ENCODE assay signal across 23 cellular contexts in genomic region chr5:13662646-13663045, GRCh38.
"Had no signal": no experiment of that assay in that cellular context is flagged by ENCODE, and none has a peak within 500 bp of the region (broad histone marks: within the 10 kb centered on the region; RNA-seq: fewer than 3 reads in every experiment).

No MANE protein-coding gene starts in this region.

- H3K36me3 Mint-ChIP-seq: activated CD8-positive, alpha-beta memory T cell treated with anti-CD3 and anti-CD28 coated beads, Interleukin-2, amount 10 ng/mL, durations not matched to agents 7 days and 5 days; activated naive CD8-positive, alpha-beta T cell treated with anti-CD3 and anti-CD28 coated beads for 36 hours; brain; immature natural killer cell; naive thymus-derived CD8-positive, alpha-beta T cell; WTC11 had no signal

- H3K9me3 Mint-ChIP-seq: WTC11 had no signal

- FAIRE-seq: TTC549 had no signal

- H3K27ac Mint-ChIP-seq: activated CD4-positive, alpha-beta memory T cell treated with anti-CD3 and anti-CD28 coated beads, Interleukin-2, amount 10 ng/mL, durations not matched to agents 7 days and 5 days; activated CD8-positive, alpha-beta memory T cell treated with anti-CD3 and anti-CD28 coated beads, Interleukin-2, amount 10 ng/mL, durations not matched to agents 7 days and 5 days; activated naive CD8-positive, alpha-beta T cell treated with anti-CD3 and anti-CD28 coated beads for 36 hours; activated T-helper 17 cell treated with anti-CD3 and anti-CD28 coated beads, Interleukin-2, amount 50 U/mL, for 72 hours; immature natural killer cell; naive thymus-derived CD8-positive, alpha-beta T cell; WTC11 had no signal

- H3K36me3 ChIP-seq: colonic mucosa, heart right ventricle, prostate gland, right atrium auricular region, tibial nerve, uterus had no signal

- ATAC-seq: activated CD8-positive, alpha-beta memory T cell treated with anti-CD3 and anti-CD28 coated beads, Interleukin-2, amount 10 ng/mL, durations not matched to agents 7 days and 5 days; activated T-helper 17 cell treated with anti-CD3 and anti-CD28 coated beads, Interleukin-2, amount 50 U/mL, for 72 hours; heart right ventricle; left cardiac atrium; naive thymus-derived CD8-positive, alpha-beta T cell; stimulated activated naive CD8-positive, alpha-beta T cell treated with anti-CD3 and anti-CD28 coated beads, Interleukin-15, Interleukin-2, amounts not matched to agents 100 U/mL and 50 U/mL, for 24 hours; WTC11 had no signal

- H3K4me3 ChIP-seq: colonic mucosa, heart right ventricle, prostate gland, right atrium auricular region, skin epidermis, tibial nerve, uterus had no signal

- H3K4me1 ChIP-seq: colonic mucosa, heart right ventricle, prostate gland, right atrium auricular region, tibial nerve, uterus had no signal

- H3K4me1 Mint-ChIP-seq: activated CD4-positive, alpha-beta memory T cell treated with anti-CD3 and anti-CD28 coated beads, Interleukin-2, amount 10 ng/mL, durations not matched to agents 7 days and 5 days; activated CD8-positive, alpha-beta memory T cell treated with anti-CD3 and anti-CD28 coated beads, Interleukin-2, amount 10 ng/mL, durations not matched to agents 7 days and 5 days; activated naive CD8-positive, alpha-beta T cell treated with anti-CD3 and anti-CD28 coated beads for 36 hours; activated T-helper 17 cell treated with anti-CD3 and anti-CD28 coated beads, Interleukin-2, amount 50 U/mL, for 72 hours; brain; central memory CD8-positive, alpha-beta T cell; immature natural killer cell; naive thymus-derived CD8-positive, alpha-beta T cell; WTC11 had no signal

- H3K27me3 Mint-ChIP-seq: activated CD4-positive, alpha-beta memory T cell treated with anti-CD3 and anti-CD28 coated beads, Interleukin-2, amount 10 ng/mL, durations not matched to agents 7 days and 5 days; activated CD8-positive, alpha-beta memory T cell treated with anti-CD3 and anti-CD28 coated beads, Interleukin-2, amount 10 ng/mL, durations not matched to agents 7 days and 5 days; activated naive CD8-positive, alpha-beta T cell treated with anti-CD3 and anti-CD28 coated beads for 36 hours; activated T-helper 17 cell treated with anti-CD3 and anti-CD28 coated beads, Interleukin-2, amount 50 U/mL, for 72 hours; brain; central memory CD8-positive, alpha-beta T cell had no signal

- H3K4me3 Mint-ChIP-seq: activated CD4-positive, alpha-beta memory T cell treated with anti-CD3 and anti-CD28 coated beads, Interleukin-2, amount 10 ng/mL, durations not matched to agents 7 days and 5 days; activated CD8-positive, alpha-beta memory T cell treated with anti-CD3 and anti-CD28 coated beads, Interleukin-2, amount 10 ng/mL, durations not matched to agents 7 days and 5 days; activated naive CD8-positive, alpha-beta T cell treated with anti-CD3 and anti-CD28 coated beads for 36 hours; activated T-helper 17 cell treated with anti-CD3 and anti-CD28 coated beads, Interleukin-2, amount 50 U/mL, for 72 hours; brain; central memory CD8-positive, alpha-beta T cell; immature natural killer cell; naive thymus-derived CD8-positive, alpha-beta T cell; WTC11 had no signal

- H3K27ac ChIP-seq: colonic mucosa, heart right ventricle, prostate gland, right atrium auricular region, skin epidermis, tibial nerve, uterus had no signal

- H3K27me3 ChIP-seq: colonic mucosa, heart right ventricle, right atrium auricular region, tibial nerve, uterus had no signal

- DNase-seq: activated CD4-positive, alpha-beta memory T cell treated with anti-CD3 and anti-CD28 coated beads, Interleukin-2, amount 10 ng/mL, durations not matched to agents 7 days and 5 days; activated CD4-positive, alpha-beta T cell treated with anti-CD3 and anti-CD28 coated beads for 4 hours; activated CD8-positive, alpha-beta memory T cell treated with anti-CD3 and anti-CD28 coated beads, Interleukin-2, amount 10 ng/mL, durations not matched to agents 7 days and 5 days; activated naive CD4-positive, alpha-beta T cell; activated naive CD8-positive, alpha-beta T cell treated with anti-CD3 and anti-CD28 coated beads for 36 hours; colonic mucosa; erythroblast; heart right ventricle; immature natural killer cell; left cardiac atrium; naive thymus-derived CD8-positive, alpha-beta T cell; stimulated activated naive CD8-positive, alpha-beta T cell treated with anti-CD3 and anti-CD28 coated beads, Interleukin-15, Interleukin-2, amounts not matched to agents 100 U/mL and 50 U/mL, for 24 hours; substantia nigra; uterus had no signal

- H3K9me3 ChIP-seq: colonic mucosa, heart right ventricle, prostate gland, right atrium auricular region, tibial nerve, uterus had no signal
